ENCODE assay signal across 20 cellular contexts in the genomic region with DNA sequence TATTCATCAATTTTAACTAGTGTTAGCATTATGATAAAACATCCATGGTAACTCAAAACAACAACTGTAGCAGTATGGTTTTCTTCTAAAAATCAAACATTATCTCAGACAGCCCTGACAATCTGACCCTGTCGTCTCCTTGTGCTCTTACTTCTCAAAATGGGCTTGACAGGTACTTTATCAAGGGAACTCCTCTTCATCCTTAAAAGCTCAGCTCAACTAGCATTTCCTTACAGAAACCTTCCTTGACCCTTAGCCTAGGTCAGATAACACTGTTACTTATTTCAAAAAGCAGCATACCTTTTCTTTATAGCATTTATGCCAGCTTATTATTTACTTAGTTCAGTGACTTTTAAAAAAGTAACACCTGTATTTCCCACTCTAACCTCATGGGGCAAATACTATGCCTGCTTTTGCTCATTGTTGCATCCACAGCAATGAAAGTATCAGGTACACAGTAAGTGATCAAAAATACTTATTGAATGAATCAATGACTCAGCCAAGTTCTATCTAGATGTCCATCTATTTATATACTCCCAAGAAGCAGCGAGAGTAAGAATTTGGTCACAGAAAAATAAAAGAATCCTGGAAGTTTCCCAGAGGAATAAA. TPM values are rescaled to one million over a fixed set of nuclear protein-coding genes. Genes with fewer than 3 reads are reported as not detected.
"Had no signal": no experiment of that assay in that cellular context is flagged by ENCODE, and none has a peak within 500 bp of the region (broad histone marks: within the 10 kb centered on the region; RNA-seq: fewer than 3 reads in every experiment).

No MANE protein-coding gene starts in this region.

- H3K4me3 Mint-ChIP-seq: activated CD4-positive, alpha-beta memory T cell treated with anti-CD3 and anti-CD28 coated beads, Interleukin-2, amount 10 ng/mL, durations not matched to agents 7 days and 5 days; activated CD8-positive, alpha-beta memory T cell treated with anti-CD3 and anti-CD28 coated beads, Interleukin-2, amount 10 ng/mL, durations not matched to agents 7 days and 5 days; activated naive CD8-positive, alpha-beta T cell treated with anti-CD3 and anti-CD28 coated beads, Interleukin-2, amount 10 ng/mL, durations not matched to agents 7 days and 5 days; activated T-helper 17 cell treated with anti-CD3 and anti-CD28 coated beads, Interleukin-2, amount 50 U/mL, for 72 hours; brain; central memory CD8-positive, alpha-beta T cell; natural killer cell treated with Interleukin-12 subunit alpha and Interleukin-12 subunit beta and Interleukin-15 and Interleukin-18, amount 100 ng/mL, for 72 hours; stimulated activated naive B cell treated with anti-CD40 and anti-IgM and Interleukin-4, amounts not matched to agents 10 μg/mL and 1 μg/mL and 100 μg/mL, for 72 hours had no signal

- H3K27ac Mint-ChIP-seq: activated CD4-positive, alpha-beta memory T cell treated with anti-CD3 and anti-CD28 coated beads, Interleukin-2, amount 10 ng/mL, durations not matched to agents 7 days and 5 days; activated CD8-positive, alpha-beta memory T cell treated with anti-CD3 and anti-CD28 coated beads, Interleukin-2, amount 10 ng/mL, durations not matched to agents 7 days and 5 days; activated naive CD8-positive, alpha-beta T cell treated with anti-CD3 and anti-CD28 coated beads, Interleukin-2, amount 10 ng/mL, durations not matched to agents 7 days and 5 days; activated T-helper 17 cell treated with anti-CD3 and anti-CD28 coated beads, Interleukin-2, amount 50 U/mL, for 72 hours; brain; natural killer cell treated with Interleukin-12 subunit alpha and Interleukin-12 subunit beta and Interleukin-15 and Interleukin-18, amount 100 ng/mL, for 72 hours; stimulated activated naive B cell treated with anti-CD40 and anti-IgM and Interleukin-4, amounts not matched to agents 10 μg/mL and 1 μg/mL and 100 μg/mL, for 72 hours had no signal

- H3K9me3 Mint-ChIP-seq: activated CD4-positive, alpha-beta memory T cell treated with anti-CD3 and anti-CD28 coated beads, Interleukin-2, amount 10 ng/mL, durations not matched to agents 7 days and 5 days; activated naive CD8-positive, alpha-beta T cell treated with anti-CD3 and anti-CD28 coated beads, Interleukin-2, amount 10 ng/mL, durations not matched to agents 7 days and 5 days; central memory CD8-positive, alpha-beta T cell; natural killer cell treated with Interleukin-12 subunit alpha and Interleukin-12 subunit beta and Interleukin-15 and Interleukin-18, amount 100 ng/mL, for 72 hours; stimulated activated naive B cell treated with anti-CD40 and anti-IgM and Interleukin-4, amounts not matched to agents 10 μg/mL and 1 μg/mL and 100 μg/mL, for 72 hours had no signal

- H3K36me3 Mint-ChIP-seq: activated CD8-positive, alpha-beta memory T cell treated with anti-CD3 and anti-CD28 coated beads, Interleukin-2, amount 10 ng/mL, durations not matched to agents 7 days and 5 days; activated naive CD8-positive, alpha-beta T cell treated with anti-CD3 and anti-CD28 coated beads, Interleukin-2, amount 10 ng/mL, durations not matched to agents 7 days and 5 days; brain; natural killer cell treated with Interleukin-12 subunit alpha and Interleukin-12 subunit beta and Interleukin-15 and Interleukin-18, amount 100 ng/mL, for 72 hours; stimulated activated naive B cell treated with anti-CD40 and anti-IgM and Interleukin-4, amounts not matched to agents 10 μg/mL and 1 μg/mL and 100 μg/mL, for 72 hours had no signal

- H3K27me3 ChIP-seq: esophagus squamous epithelium, spleen had no signal

- H3K4me3 ChIP-seq: coronary artery, esophagus squamous epithelium, lower lobe of right lung, spleen, thoracic aorta had no signal

- H3K4me1 Mint-ChIP-seq: activated CD4-positive, alpha-beta memory T cell treated with anti-CD3 and anti-CD28 coated beads, Interleukin-2, amount 10 ng/mL, durations not matched to agents 7 days and 5 days; activated CD8-positive, alpha-beta memory T cell treated with anti-CD3 and anti-CD28 coated beads, Interleukin-2, amount 10 ng/mL, durations not matched to agents 7 days and 5 days; activated naive CD8-positive, alpha-beta T cell treated with anti-CD3 and anti-CD28 coated beads, Interleukin-2, amount 10 ng/mL, durations not matched to agents 7 days and 5 days; activated T-helper 17 cell treated with anti-CD3 and anti-CD28 coated beads, Interleukin-2, amount 50 U/mL, for 72 hours; central memory CD8-positive, alpha-beta T cell; stimulated activated naive B cell treated with anti-CD40 and anti-IgM and Interleukin-4, amounts not matched to agents 10 μg/mL and 1 μg/mL and 100 μg/mL, for 72 hours had no signal

- H3K36me3 ChIP-seq: esophagus squamous epithelium, lower lobe of right lung, spleen, thoracic aorta had no signal

- H3K9me3 ChIP-seq: esophagus squamous epithelium, lower lobe of right lung, spleen, thoracic aorta had no signal

- DNase-seq: activated CD4-positive, alpha-beta memory T cell treated with anti-CD3 and anti-CD28 coated beads, Interleukin-2, amount 10 ng/mL, durations not matched to agents 7 days and 5 days; activated CD4-positive, alpha-beta T cell treated with anti-CD3 and anti-CD28 coated beads for 48 hours; activated CD4-positive, CD25-positive, alpha-beta regulatory T cell; activated CD8-positive, alpha-beta memory T cell treated with anti-CD3 and anti-CD28 coated beads, Interleukin-2, amount 10 ng/mL, durations not matched to agents 7 days and 5 days; activated naive CD4-positive, alpha-beta T cell treated with Interleukin-2 at 50 U/mL for 16 hours; activated naive CD8-positive, alpha-beta T cell treated with anti-CD3 and anti-CD28 coated beads, Interleukin-2, amount 10 ng/mL, durations not matched to agents 7 days and 5 days; esophagus squamous epithelium; left cardiac atrium; lower lobe of right lung; spleen; stimulated activated CD4-positive, alpha-beta T cell treated with anti-CD3 and anti-CD28 coated beads, Interleukin-4, amount 100 ng/mL, for 4 hours; stimulated activated naive B cell treated with anti-CD40 and anti-IgM and Interleukin-4, amounts not matched to agents 10 μg/mL and 1 μg/mL and 100 μg/mL, for 72 hours; SW 1271 had no signal

- H3K27me3 Mint-ChIP-seq: activated CD4-positive, alpha-beta memory T cell treated with anti-CD3 and anti-CD28 coated beads, Interleukin-2, amount 10 ng/mL, durations not matched to agents 7 days and 5 days; activated CD8-positive, alpha-beta memory T cell treated with anti-CD3 and anti-CD28 coated beads, Interleukin-2, amount 10 ng/mL, durations not matched to agents 7 days and 5 days; activated naive CD8-positive, alpha-beta T cell treated with anti-CD3 and anti-CD28 coated beads, Interleukin-2, amount 10 ng/mL, durations not matched to agents 7 days and 5 days; brain; central memory CD8-positive, alpha-beta T cell; natural killer cell treated with Interleukin-12 subunit alpha and Interleukin-12 subunit beta and Interleukin-15 and Interleukin-18, amount 100 ng/mL, for 72 hours; stimulated activated naive B cell treated with anti-CD40 and anti-IgM and Interleukin-4, amounts not matched to agents 10 μg/mL and 1 μg/mL and 100 μg/mL, for 72 hours had no signal

- H3K27ac ChIP-seq: coronary artery, esophagus squamous epithelium, lower lobe of right lung, spleen had no signal

- ATAC-seq: activated CD8-positive, alpha-beta memory T cell treated with anti-CD3 and anti-CD28 coated beads, Interleukin-2, amount 10 ng/mL, durations not matched to agents 7 days and 5 days; activated T-helper 17 cell treated with anti-CD3 and anti-CD28 coated beads, Interleukin-2, amount 50 U/mL, for 72 hours; left cardiac atrium; lower lobe of right lung; natural killer cell treated with Interleukin-12 subunit alpha and Interleukin-12 subunit beta and Interleukin-15 and Interleukin-18, amount 100 ng/mL, for 72 hours; stimulated activated naive B cell treated with anti-CD40 and anti-IgM and Interleukin-4, amounts not matched to agents 10 μg/mL and 1 μg/mL and 100 μg/mL, for 72 hours had no signal

RNA-seq across cellular contexts. Expression of a gene that starts 41.9 kb away (rescaled TPM):
- total RNA-seq: activated CD4-positive, alpha-beta memory T cell treated with anti-CD3 and anti-CD28 coated beads, Interleukin-2, amount 10 ng/mL, durations not matched to agents 7 days and 5 days; activated CD8-positive, alpha-beta memory T cell treated with anti-CD3 and anti-CD28 coated beads, Interleukin-2, amount 10 ng/mL, durations not matched to agents 7 days and 5 days; activated naive CD8-positive, alpha-beta T cell treated with anti-CD3 and anti-CD28 coated beads, Interleukin-2, amount 10 ng/mL, durations not matched to agents 7 days and 5 days; activated T-helper 17 cell treated with anti-CD3 and anti-CD28 coated beads, Interleukin-2, amount 50 U/mL, for 72 hours; natural killer cell treated with Interleukin-12 subunit alpha and Interleukin-12 subunit beta and Interleukin-15 and Interleukin-18, amount 100 ng/mL, for 72 hours; T-helper 2 cell treated with Interferon-gamma antibody and Interleukin-4, amounts not matched to agents 100 ng/mL and 5 ng/mL, for 36 hours had no signal
